In genomic region chr15:57916695-57917094, GRCh38 we compare ENCODE assay signal across 25 cellular contexts.
"Had no signal": no experiment of that assay in that cellular context is flagged by ENCODE, and none has a peak within 500 bp of the region (broad histone marks: within the 10 kb centered on the region; RNA-seq: fewer than 3 reads in every experiment).

No MANE protein-coding gene starts in this region.

- H3K36me3 ChIP-seq: esophagus squamous epithelium, thoracic aorta, uterus had no signal

- ATAC-seq: activated CD8-positive, alpha-beta T cell treated with anti-CD3 and anti-CD28 coated beads for 36 hours; activated naive CD4-positive, alpha-beta T cell treated with anti-CD3 and anti-CD28 coated beads, Interleukin-2, amount 50 U/mL, for 72 hours; activated T-cell treated with anti-CD3 and anti-CD28 coated beads, Interleukin-2, amount 50 U/mL, for 4 hours; activated T-helper 17 cell treated with anti-CD3 and anti-CD28 coated beads, Interleukin-2, amount 50 U/mL, for 72 hours; left colon; mucosa of descending colon; psoas muscle; stimulated activated naive CD8-positive, alpha-beta T cell treated with anti-CD3 and anti-CD28 coated beads, Interleukin-15, Interleukin-2, amounts not matched to agents 100 U/mL and 50 U/mL, for 24 hours; WTC11 had no signal

- H3K27ac ChIP-seq: esophagus squamous epithelium, parathyroid adenoma, psoas muscle, thoracic aorta had no signal

- H3K4me1 ChIP-seq: parathyroid adenoma had no signal

- H3K4me3 ChIP-seq: esophagus squamous epithelium, lung, mucosa of descending colon, psoas muscle, thoracic aorta, uterus had no signal

- H3K9me3 ChIP-seq: esophagus squamous epithelium, mucosa of descending colon, psoas muscle, thoracic aorta, uterus had no signal

- H3K27me3 ChIP-seq: uterus had no signal

- DNase-seq: activated CD4-positive, alpha-beta T cell treated with anti-CD3 and anti-CD28 coated beads for 1 hour; activated CD4-positive, alpha-beta T cell treated with anti-CD3 and anti-CD28 coated beads, Interleukin-2, amount 50 U/mL, for 1 hour; activated CD8-positive, alpha-beta T cell treated with anti-CD3 and anti-CD28 coated beads for 36 hours; activated T-cell treated with anti-CD3 and anti-CD28 coated beads, Interleukin-2, amount 50 U/mL, for 4 hours; dermis blood vessel endothelial cell; effector CD4-positive, alpha-beta T cell; esophagus squamous epithelium; foreskin melanocyte; left colon; mesendoderm; mucosa of descending colon; stimulated activated CD4-positive, alpha-beta T cell treated with anti-CD3 and anti-CD28 coated beads, Interleukin-4, amount 100 ng/mL, for 1 hour; stimulated activated naive CD8-positive, alpha-beta T cell treated with anti-CD3 and anti-CD28 coated beads, Interleukin-15, Interleukin-2, amounts not matched to agents 100 U/mL and 50 U/mL, for 24 hours; T-helper 2 cell; trophoblast cell; uterus had no signal

- FAIRE-seq: bronchial epithelial cell, colon had no signal
